8 cellular contexts compared by ENCODE assay signal in genomic region chr5:42949348-42950090, GRCh38.
DNase-seq lines count a peak whose midpoint lies in the region; ATAC-seq, FAIRE-seq and TF ChIP-seq lines count a peak whose summit lies in the region.

No MANE protein-coding gene starts in this region.

- no peak for FAIRE-seq in D721Med (lab: Jason Lieb, UNC)

- peak; percentile 60 for ATAC-seq in GM21390 (IDR thresholded peaks at IDR 0.05; ENCODE audit: unreplicated experiment)
- ATAC-seq in left lung: peak; percentile 47
- ATAC-seq in stimulated activated effector memory CD8-positive, alpha-beta T cell treated with anti-CD3 and anti-CD28 coated beads, Interleukin-12 subunit alpha, Interleukin-12 subunit beta, amount 100 ng/mL, for 72 hours: peak; percentile 63

- H3K27me3 ChIP-seq in left lung: peaks cover 61 to 98% of the 10 kb centered on the region in 2 donors

- intact Hi-C loops in left lung (cut with DNase I): loop anchor here in 1 of 2 donors (2.0 to 10.0 kb wide), 2 partner anchors 69 to 95 kb away; partner anchors contain the start of gene ANXA2R

- no peaks in the 10 kb centered on the region for H3K36me3 ChIP-seq in left lung

- peaks cover 24% of the 10 kb centered on the region for H3K36me3 Mint-ChIP-seq in stimulated activated effector memory CD8-positive, alpha-beta T cell treated with anti-CD3 and anti-CD28 coated beads, Interleukin-12 subunit alpha, Interleukin-12 subunit beta, amount 100 ng/mL, for 72 hours

- peak overlapping the region; percentile 98 for H3K27ac Mint-ChIP-seq in stimulated activated effector memory CD8-positive, alpha-beta T cell treated with anti-CD3 and anti-CD28 coated beads, Interleukin-12 subunit alpha, Interleukin-12 subunit beta, amount 100 ng/mL, for 72 hours

- peaks cover 8 to 30% of the 10 kb centered on the region in 2 donors for H3K4me1 ChIP-seq in left lung

- peaks cover 0 to 13% of the 10 kb centered on the region in 2 donors for H3K9me3 ChIP-seq in left lung

- H3K4me1 Mint-ChIP-seq in stimulated activated effector memory CD8-positive, alpha-beta T cell treated with anti-CD3 and anti-CD28 coated beads, Interleukin-12 subunit alpha, Interleukin-12 subunit beta, amount 100 ng/mL, for 72 hours: peaks cover 19% of the 10 kb centered on the region

- no peak for TF ChIP-seq CTCF in D721Med (IDR thresholded peaks at IDR 0.05; ENCODE audit: insufficient read depth, missing control alignments)
- TF ChIP-seq CTCF in VCaP (conservative IDR thresholded peaks at IDR 0.05): no peak
- TF ChIP-seq CTCF in left lung (IDR thresholded peaks at IDR 0.05): peak in 1 of 2 donors; percentile 40

- H3K4me3 Mint-ChIP-seq in stimulated activated effector memory CD8-positive, alpha-beta T cell treated with anti-CD3 and anti-CD28 coated beads, Interleukin-12 subunit alpha, Interleukin-12 subunit beta, amount 100 ng/mL, for 72 hours: peak overlapping the region; percentile 92

- no peaks in the 10 kb centered on the region for H3K9me3 Mint-ChIP-seq in stimulated activated effector memory CD8-positive, alpha-beta T cell treated with anti-CD3 and anti-CD28 coated beads, Interleukin-12 subunit alpha, Interleukin-12 subunit beta, amount 100 ng/mL, for 72 hours

- peak overlapping the region in 1 of 2 donors; percentile 50 for H3K4me3 ChIP-seq in left lung

- H3K27ac ChIP-seq in VCaP (peak overlapping the region; percentile 69), left lung (peak overlapping the region; percentile 86 to 100)

- peak; percentile 30 for DNase-seq in D721Med (ENCODE audit: insufficient read length, low spot score)
- DNase-seq in HuH-7 (ENCODE audit: low spot score): peak; percentile 74
- DNase-seq in brain pericyte (ENCODE audit: low read depth, low spot score): peak; percentile 37
- peak; percentile 75 to 86 for DNase-seq in left lung
- peak; percentile 33 to 76 for DNase-seq in stimulated activated effector memory CD8-positive, alpha-beta T cell treated with anti-CD3 and anti-CD28 coated beads, Interleukin-12 subunit alpha, Interleukin-12 subunit beta, amount 100 ng/mL, for 72 hours (ENCODE audit: low spot score in 2 of 2)
- DNase-seq in 8988T: no peak
